9 cellular contexts compared by ENCODE assay signal in genomic region chrX:30689116-30689515, GRCh38.
"Had no signal": no experiment of that assay in that cellular context is flagged by ENCODE, and none has a peak within 500 bp of the region (broad histone marks: within the 10 kb centered on the region; RNA-seq: fewer than 3 reads in every experiment).

No MANE protein-coding gene starts in this region.

- H3K27me3 Mint-ChIP-seq: IgD-negative memory B cell had no signal

- H3K4me3 ChIP-seq: GM23248 had no signal

- H3K9ac ChIP-seq: GM23248, KMS-11 had no signal

- H3K9me3 Mint-ChIP-seq: HFFc6 had no signal

- H2AFZ ChIP-seq: GM23248 had no signal

- H3K36me3 Mint-ChIP-seq: IgD-negative memory B cell had no signal

- H3K27ac ChIP-seq: GM23248, HL-60, KMS-11 had no signal

- DNase-seq: GM23248, H7, HCEC 1CT, HFFc6, Karpas-422, KBM-7 had no signal

- H3K4me2 ChIP-seq: KMS-11 had no signal

- H3K27ac Mint-ChIP-seq: HFFc6, IgD-negative memory B cell had no signal

- H3K4me3 Mint-ChIP-seq: HFFc6, IgD-negative memory B cell had no signal
